In genomic region chr16:70753694-70754325, GRCh38 we compare ENCODE assay signal across 20 cellular contexts. TPM values are rescaled to one million over a fixed set of nuclear protein-coding genes. Genes with fewer than 3 reads are reported as not detected.
A peak's percentile ranks its signal among the peaks of the same experiment; 100 is the strongest.
DNase-seq lines count a peak whose midpoint lies in the region; ATAC-seq and TF ChIP-seq lines count a peak whose summit lies in the region.
"Had no signal": no experiment of that assay in that cellular context is flagged by ENCODE, and none has a peak within 500 bp of the region (broad histone marks: within the 10 kb centered on the region; RNA-seq: fewer than 3 reads in every experiment).

No MANE protein-coding gene starts in this region.

- CTCF ChIA-PET in IMR-90 (lab: Yijun Ruan, JAX): no interaction called here

- H3K36me3 Mint-ChIP-seq in nephron progenitor cell (ENCODE audit: low read depth): peaks cover 4% of the 10 kb centered on the region

- H3K4me2 ChIP-seq in IMR-90 (ENCODE audit: low read depth, low read length): no peak overlapping the region
- H3K4me2 ChIP-seq: SK-N-SH had no signal

- POLR2A ChIA-PET in IMR-90 (lab: Charles Lee; ENCODE audit: unreplicated experiment): no interaction called here

- no peak overlapping the region for H2BK20ac ChIP-seq in IMR-90 (ENCODE audit: low read depth, low read length)

- BruUV-seq in IMR-90 (replicated peaks; lab: Mats Ljungman, UMichigan): no TSS peak

- no peak overlapping the region for H2AFZ ChIP-seq in IMR-90 (replicated peaks; ENCODE audit: low read length, poor library complexity)

- peak overlapping the region; percentile 24; the same call in 1 of the 2 replicates for H3K4ac ChIP-seq in IMR-90 (ENCODE audit: low read depth, low read length)

- no peak overlapping the region for H3K4me3 Mint-ChIP-seq in nephron progenitor cell
- H3K4me3 Mint-ChIP-seq: activated T-cell treated with anti-CD3 and anti-CD28 coated beads, Interleukin-2, amount 50 U/mL, for 24 hours; naive thymus-derived CD4-positive, alpha-beta T cell had no signal

- H2AK9ac ChIP-seq in IMR-90 (replicated peaks; ENCODE audit: low read depth, low read length, poor library complexity): no peak overlapping the region

- peaks cover 6 to 50% of the 10 kb centered on the region in 2 experiments; a peak in 2 of 4 replicates for H3K79me1 ChIP-seq in IMR-90 (ENCODE audit: low read depth in 1 of 2, low read length in 2 of 2)

- no peak for DNase-seq in IMR-90
- no peak for DNase-seq in dorsolateral prefrontal cortex
- no peak for DNase-seq in nephron progenitor cell
- no peak for DNase-seq in HuH-7.5 (ENCODE audit: low spot score)
- no peak for DNase-seq in amygdala (lab: John Stamatoyannopoulos, UW)
- DNase-seq in islet precursor cell: no peak
- DNase-seq in epidermal melanocyte (ENCODE audit: insufficient read length, low spot score): no peak
- DNase-seq: activated CD4-positive, alpha-beta T cell treated with anti-CD3 and anti-CD28 coated beads for 48 hours; activated gamma-delta T cell treated with Interleukin-2 at 50 U/mL for 16 hours; activated T-cell treated with anti-CD3 and anti-CD28 coated beads, Interleukin-2, amount 50 U/mL, for 24 hours; adrenal gland; naive thymus-derived CD4-positive, alpha-beta T cell; NCI-H1105 treated with DMSO at 0.1 percent for 48 hours; NCI-H2081 treated with DMSO at 0.1 percent for 48 hours; NCI-H446 treated with DMSO at 0.1 percent for 48 hours; SK-N-SH; stomach had no signal

- H3K23ac ChIP-seq in IMR-90 (ENCODE audit: low read depth, low read length): no peak overlapping the region

- no peaks in the 10 kb centered on the region for H3K9me3 Mint-ChIP-seq in nephron progenitor cell
- H3K9me3 Mint-ChIP-seq: activated T-cell treated with anti-CD3 and anti-CD28 coated beads, Interleukin-2, amount 50 U/mL, for 24 hours; naive thymus-derived CD4-positive, alpha-beta T cell had no signal

- no peak for TF ChIP-seq POLR2A in IMR-90 (IDR thresholded peaks at IDR 0.05; ENCODE audit: low read depth, low read length)

- H3K27ac Mint-ChIP-seq in nephron progenitor cell: peak overlapping the region; percentile 66
- H3K27ac Mint-ChIP-seq: activated T-cell treated with anti-CD3 and anti-CD28 coated beads, Interleukin-2, amount 50 U/mL, for 24 hours had no signal

- no peak overlapping the region for H3K4me3 ChIP-seq in IMR-90 (ENCODE audit: insufficient read depth, low read depth, low read length)
- H3K4me3 ChIP-seq in dorsolateral prefrontal cortex: no peak overlapping the region
- H3K4me3 ChIP-seq: adrenal gland, right lobe of liver, stomach had no signal

- TF ChIP-seq CTCF in IMR-90 (conservative IDR thresholded peaks at IDR 0.05; ENCODE audit: low read depth, low read length) (no peak), dorsolateral prefrontal cortex (IDR thresholded peaks at IDR 0.05 in 54 of 56, conservative IDR thresholded peaks at IDR 0.05 in 2 of 56; ENCODE audit: low read depth in 1 of 56, partially characterized antibody in 56 of 56) (no peak), nephron progenitor cell (IDR thresholded peaks at IDR 0.05) (no peak)

- H4K8ac ChIP-seq in IMR-90 (ENCODE audit: low read depth in 2 of 2, low read length in 2 of 2): no peak overlapping the region

- H3K27me3 ChIP-seq in IMR-90 (ENCODE audit: control insufficient read depth, insufficient read depth, low read length): no peaks in the 10 kb centered on the region
- H3K27me3 ChIP-seq in dorsolateral prefrontal cortex: no peaks in the 10 kb centered on the region
- H3K27me3 ChIP-seq: adrenal gland, right lobe of liver, stomach had no signal

- no peak overlapping the region for H3K14ac ChIP-seq in IMR-90 (replicated peaks; ENCODE audit: low read depth, low read length)

- H3K27ac ChIP-seq in IMR-90 (ENCODE audit: insufficient read depth, low read length): no peak overlapping the region; the same call in 1 of the 2 replicates
- H3K27ac ChIP-seq in dorsolateral prefrontal cortex: peak overlapping the region in 57 of 59 donors; percentile 6 to 92 (median 75)
- H3K27ac ChIP-seq in temporal lobe (ENCODE audit: low read depth, low read length): peak overlapping the region; percentile 87
- H3K27ac ChIP-seq: VCaP had no signal

- H3K4me1 ChIP-seq in IMR-90 (ENCODE audit: control insufficient read depth, insufficient read depth, low read length): peaks cover 27% of the 10 kb centered on the region

- H3K36me3 ChIP-seq in IMR-90 (ENCODE audit: control insufficient read depth, insufficient read depth, low read length): peaks cover 1% of the 10 kb centered on the region

- TF ChIP-seq RAD21 in IMR-90 (IDR thresholded peaks at IDR 0.05; ENCODE audit: low read length): no peak

- peaks cover 64% of the 10 kb centered on the region for H3K4me1 Mint-ChIP-seq in nephron progenitor cell

- H4K5ac ChIP-seq in IMR-90 (ENCODE audit: low read depth, low read length): no peak overlapping the region

- peaks cover 9% of the 10 kb centered on the region for H3K27me3 Mint-ChIP-seq in nephron progenitor cell (ENCODE audit: low read depth, poor library complexity)
- H3K27me3 Mint-ChIP-seq: activated T-cell treated with anti-CD3 and anti-CD28 coated beads, Interleukin-2, amount 50 U/mL, for 24 hours; naive thymus-derived CD4-positive, alpha-beta T cell had no signal

- no peaks in the 10 kb centered on the region for H3K9me3 ChIP-seq in IMR-90 (ENCODE audit: control insufficient read depth, insufficient read depth, low read length)
- H3K9me3 ChIP-seq: adrenal gland, right lobe of liver, SK-N-SH, stomach had no signal

- WGBS in IMR-90 (ENCODE audit: extremely low coverage in 2 of 2, insufficient read length in 1 of 2), 2 experiments: no CpG with 5 or more reads among the region's 8 CpGs

- peaks cover 28% of the 10 kb centered on the region for H3K9me1 ChIP-seq in IMR-90 (ENCODE audit: insufficient read depth, low read length)

- peak overlapping the region; percentile 51; the same call in 1 of the 2 replicates for H2AK5ac ChIP-seq in IMR-90 (ENCODE audit: low read depth, low read length)

- no peak overlapping the region for H2BK120ac ChIP-seq in IMR-90 (ENCODE audit: low read depth, low read length)

- no peak overlapping the region for H2BK5ac ChIP-seq in IMR-90 (ENCODE audit: low read depth, low read length, poor library complexity, severe bottlenecking)

- no peak for ATAC-seq in IMR-90 (ENCODE audit: low read depth)
- ATAC-seq: naive thymus-derived CD4-positive, alpha-beta T cell had no signal

- no peak overlapping the region for H3K56ac ChIP-seq in IMR-90 (ENCODE audit: extremely low read depth, insufficient read depth, low read length)

- dilution Hi-C loops in IMR-90 (cut with HindIII; ENCODE audit: low sequenced_read_pairs, unreplicated experiment): no loop called here

- intact Hi-C loops in IMR-90 (cut with micrococcal nuclease): no loop called here
- intact Hi-C loops in dorsolateral prefrontal cortex (cut with DNase I): no loop called here

- H4K20me1 ChIP-seq in IMR-90 (ENCODE audit: insufficient read depth, low read length): no peaks in the 10 kb centered on the region

- H3K9ac ChIP-seq in IMR-90 (ENCODE audit: low read depth, low read length): no peak overlapping the region
- H3K9ac ChIP-seq: SK-N-SH had no signal

- H3K18ac ChIP-seq in IMR-90 (ENCODE audit: low read depth, low read length): no peak overlapping the region

- no peak overlapping the region for H4K91ac ChIP-seq in IMR-90 (ENCODE audit: insufficient read depth, low read depth, low read length)

- no peak overlapping the region for H2BK15ac ChIP-seq in IMR-90 (ENCODE audit: low read depth, low read length)

- in situ Hi-C loops in IMR-90 (cut with MboI; ENCODE audit: low sequenced_read_pairs): no loop called here

TF ChIP-seq in IMR-90, 13 proteins besides CTCF, POLR2A, EP300 and RAD21:
- TF ChIP-seq MXI1 (IDR thresholded peaks at IDR 0.05; ENCODE audit: borderline replicate concordance, low read depth, low read length) (no peak), FOS (IDR thresholded peaks at IDR 0.05; ENCODE audit: low read depth, low read length) (no peak), BHLHE40 (IDR thresholded peaks at IDR 0.05; ENCODE audit: low read depth, low read length) (no peak), USF2 (IDR thresholded peaks at IDR 0.05; ENCODE audit: low read depth, low read length) (no peak)

RNA-seq across cellular contexts. Expression of gene VAC14, which starts 47.1 kb away (rescaled TPM):
- total RNA-seq in IMR-90 (2012; rRNA removed) (18.3 and 21.1 TPM in 2 replicates), dorsolateral prefrontal cortex (10 to 100 TPM; 26.2 to 47.6 (median 36.9) TPM), temporal lobe (21.4 TPM)
- 40.2 and 48.3 TPM in 2 replicates for polyA plus RNA-seq in IMR-90 (2012; rRNA removed)
- 29.7 and 39.3 TPM in 2 replicates for polyA plus RNA-seq in IMR-90 (2012; cell fraction: cytosol; rRNA removed)
- polyA plus RNA-seq in IMR-90 (2012; cell fraction: nucleus; rRNA removed; ENCODE audit: low replicate concordance): 29.2 and 68.0 TPM in 2 replicates
